ENCODE assay signal across 26 cellular contexts in genomic region chr11:45062974-45063635, GRCh38.
DNase-seq lines count a peak whose midpoint lies in the region; ATAC-seq, FAIRE-seq and TF ChIP-seq lines count a peak whose summit lies in the region.
"Had no signal": no experiment of that assay in that cellular context is flagged by ENCODE, and none has a peak within 500 bp of the region (broad histone marks: within the 10 kb centered on the region; RNA-seq: fewer than 3 reads in every experiment).

No MANE protein-coding gene starts in this region.

- TF ChIP-seq POLR2A in HepG2 (IDR thresholded peaks at IDR 0.05; ENCODE audit: insufficient read depth in 1 of 2, low read depth in 2 of 2, low read length in 2 of 2) (no peak), right lobe of liver (IDR thresholded peaks at IDR 0.05) (no peak)

- peaks cover 12% of the 10 kb centered on the region for H3K27me3 Mint-ChIP-seq in astrocyte (ENCODE audit: low read depth, unreplicated experiment)

- POLR2A ChIA-PET in HepG2 (lab: Yijun Ruan, JAX): no interaction called here

- H3K79me2 ChIP-seq in HepG2 (ENCODE audit: insufficient read depth, low read length): no peaks in the 10 kb centered on the region
- H3K79me2 ChIP-seq in astrocyte (ENCODE audit: insufficient read depth, low read length): no peaks in the 10 kb centered on the region

- H4K20me1 ChIP-seq in HepG2 (ENCODE audit: insufficient read depth, low read length) (no peaks in the 10 kb centered on the region), astrocyte (ENCODE audit: insufficient read depth, low read length) (no peaks in the 10 kb centered on the region)
- H4K20me1 ChIP-seq: BLaER1 treated with 17β-estradiol and CSF1 and Interleukin-3, amounts not matched to agents 10 nM and 100 nM had no signal

- no peaks in the 10 kb centered on the region for H3K4me1 ChIP-seq in HepG2 (ENCODE audit: insufficient read depth, low read length)
- H3K4me1 ChIP-seq in right lobe of liver: no peaks in the 10 kb centered on the region
- no peaks in the 10 kb centered on the region for H3K4me1 ChIP-seq in astrocyte (ENCODE audit: insufficient read depth, low read length)

- H3K4me3 ChIP-seq in HepG2 (replicated peaks in 1 of 3; ENCODE audit: insufficient read depth in 1 of 3, low read depth in 2 of 3, low read length in 3 of 3): no peak overlapping the region
- H3K4me3 ChIP-seq in right lobe of liver: no peak overlapping the region
- H3K4me3 ChIP-seq in astrocyte (ENCODE audit: insufficient read depth, low read depth, low read length): no peak overlapping the region
- no peak overlapping the region for H3K4me3 ChIP-seq in coronary artery
- H3K4me3 ChIP-seq: BLaER1 treated with 17β-estradiol and CSF1 and Interleukin-3, amounts not matched to agents 10 nM and 100 nM had no signal

- in situ Hi-C loops in HepG2 (cut with HindIII; ENCODE audit: extremely low pct_ligation_motif_present, low pct_unique_long_range_greater_than_20kb): no loop called here

- no peak overlapping the region for H3K27ac ChIP-seq in HepG2 (ENCODE audit: extremely low read length, insufficient read depth, low read length)
- no peak overlapping the region for H3K27ac ChIP-seq in right lobe of liver
- no peak overlapping the region for H3K27ac ChIP-seq in astrocyte (ENCODE audit: low read depth, low read length)
- no peak overlapping the region for H3K27ac ChIP-seq in coronary artery
- H3K27ac ChIP-seq: BLaER1 treated with 17β-estradiol and CSF1 and Interleukin-3, amounts not matched to agents 10 nM and 100 nM had no signal

- H3K4me1 Mint-ChIP-seq in astrocyte (ENCODE audit: low read depth, unreplicated experiment): no peaks in the 10 kb centered on the region
- H3K4me1 Mint-ChIP-seq: CD4-positive, alpha-beta memory T cell had no signal

- peaks cover 7% of the 10 kb centered on the region; the same call in 1 of the 2 replicates for H3K9me3 ChIP-seq in HepG2 (ENCODE audit: low read length)
- peaks cover 0 to 3% (median 0%) of the 10 kb centered on the region in 4 donors for H3K9me3 ChIP-seq in right lobe of liver
- no peaks in the 10 kb centered on the region for H3K9me3 ChIP-seq in astrocyte (ENCODE audit: insufficient read depth, low read depth, low read length)
- H3K9me3 ChIP-seq: SK-N-SH had no signal

- no peak overlapping the region for H3K4me2 ChIP-seq in HepG2 (ENCODE audit: low read depth, low read length)
- H3K4me2 ChIP-seq in astrocyte (ENCODE audit: low read length): no peak overlapping the region
- H3K4me2 ChIP-seq: BLaER1 treated with 17β-estradiol and CSF1 and Interleukin-3, amounts not matched to agents 10 nM and 100 nM; SK-N-SH had no signal

- no peak for DNase-seq in HepG2 (ENCODE audit: low spot score)
- no peak for DNase-seq in right lobe of liver
- DNase-seq in astrocyte (ENCODE audit: low read depth): no peak
- DNase-seq in iris pigment epithelial cell (ENCODE audit: low read depth): peak; percentile 8
- no peak for DNase-seq in AG08395 (ENCODE audit: low spot score)
- DNase-seq in coronary artery (ENCODE audit: low spot score): no peak
- DNase-seq: AML-193; CD4-positive, alpha-beta memory T cell; COR-L47; DMS 273 treated with DMSO at 0.1 percent for 48 hours; DND-41; H7; KBM-7; NCI-H1048; NCI-H1417; NCI-H1694 treated with DMSO at 0.1 percent for 48 hours; NCI-H2081 treated with DMSO at 0.1 percent for 48 hours; NCI-H2171; NCI-H345; NCI-H510A treated with DMSO at 0.1 percent for 48 hours; NCI-H774; SK-N-SH; SW 1271 had no signal

- 2% methylated on average over 6 of the region's 6 CpGs for whole genome bisulfite sequencing in HepG2 (ENCODE audit: low lambda C conversion rate)
- 78% methylated on average over 5 of the region's 6 CpGs for WGBS in right lobe of liver (ENCODE audit: insufficient coverage, low coverage, low lambda C conversion rate, missing lambda C conversion rate)

- H3K27ac Mint-ChIP-seq in astrocyte (ENCODE audit: unreplicated experiment): no peak overlapping the region
- H3K27ac Mint-ChIP-seq: CD4-positive, alpha-beta memory T cell had no signal

- no TSS peak for BruUV-seq in HepG2 (replicated peaks; lab: Mats Ljungman, UMichigan)

- intact Hi-C loops in HepG2 (cut with micrococcal nuclease; ENCODE audit: unreplicated experiment): no loop called here
- intact Hi-C loops in right lobe of liver (cut with DNase I): no loop called here

- H3K36me3 Mint-ChIP-seq in astrocyte (ENCODE audit: low read depth, unreplicated experiment): no peaks in the 10 kb centered on the region

- no peak for TF ChIP-seq EP300 in HepG2 (IDR thresholded peaks at IDR 0.05; ENCODE audit: low read depth in 2 of 2, low read length in 2 of 2)
- no peak for TF ChIP-seq EP300 in HepG2 (CRISPR knock-in tag; IDR thresholded peaks at IDR 0.05; ENCODE audit: borderline replicate concordance)

- peaks cover 25% of the 10 kb centered on the region for H3K9me3 Mint-ChIP-seq in astrocyte (ENCODE audit: unreplicated experiment)

- ATAC-seq in HepG2 (no peak), right lobe of liver (no peak), GM21447 (IDR thresholded peaks at IDR 0.05; ENCODE audit: unreplicated experiment) (no peak)

- no peak overlapping the region for H3K4me3 Mint-ChIP-seq in astrocyte (ENCODE audit: unreplicated experiment)
- H3K4me3 Mint-ChIP-seq: CD4-positive, alpha-beta memory T cell had no signal

- TF ChIP-seq CTCF in HepG2 (CRISPR knock-in tag; IDR thresholded peaks at IDR 0.05): no peak
- TF ChIP-seq CTCF in right lobe of liver (IDR thresholded peaks at IDR 0.05): no peak
- TF ChIP-seq CTCF in astrocyte (IDR thresholded peaks at IDR 0.05; ENCODE audit: insufficient read depth, low read depth, low read length): no peak
- TF ChIP-seq CTCF in coronary artery (IDR thresholded peaks at IDR 0.05): no peak

- no peak overlapping the region for H3K9ac ChIP-seq in HepG2 (ENCODE audit: insufficient read depth, low read depth, low read length)
- no peak overlapping the region for H3K9ac ChIP-seq in astrocyte (ENCODE audit: low read length)
- H3K9ac ChIP-seq: BLaER1 treated with 17β-estradiol and CSF1 and Interleukin-3, amounts not matched to agents 10 nM and 100 nM; SK-N-SH had no signal

- CTCF ChIA-PET in HepG2 (lab: Yijun Ruan, JAX; ENCODE audit: low intra/inter-chr PET ratio, low total read pairs): no interaction called here

- FAIRE-seq in HepG2 (lab: Jason Lieb, UNC): no peak
- FAIRE-seq in astrocyte (lab: Jason Lieb, UNC): peak; percentile 43
- FAIRE-seq: A204.1 had no signal

- H3K27me3 ChIP-seq in HepG2 (ENCODE audit: control insufficient read depth in 1 of 2, insufficient read depth in 2 of 2, low read length in 2 of 2) (no peaks in the 10 kb centered on the region; a peak in 1 of 5 replicates), right lobe of liver (no peaks in the 10 kb centered on the region), astrocyte (ENCODE audit: insufficient read depth, low read length) (peaks cover 3% of the 10 kb centered on the region)
- H3K27me3 ChIP-seq: BLaER1 treated with 17β-estradiol and CSF1 and Interleukin-3, amounts not matched to agents 10 nM and 100 nM had no signal

- H2AFZ ChIP-seq in HepG2 (ENCODE audit: low read length) (no peak overlapping the region), astrocyte (ENCODE audit: low read depth, low read length) (no peak overlapping the region)

- TF ChIP-seq RAD21 in HepG2 (CRISPR knock-in tag; IDR thresholded peaks at IDR 0.05): no peak

- H3K36me3 ChIP-seq in HepG2 (replicated peaks in 1 of 2; ENCODE audit: control insufficient read depth in 1 of 2, insufficient read depth in 2 of 2, low read length in 2 of 2): no peaks in the 10 kb centered on the region
- no peaks in the 10 kb centered on the region for H3K36me3 ChIP-seq in right lobe of liver
- no peaks in the 10 kb centered on the region for H3K36me3 ChIP-seq in astrocyte (ENCODE audit: insufficient read depth, low read length)

TF ChIP-seq in HepG2, 621 proteins besides CTCF, POLR2A, EP300 and RAD21:
- TF ChIP-seq CEBPB (IDR thresholded peaks at IDR 0.05; ENCODE audit: borderline replicate concordance, low read depth, low read length) (peak; percentile 23; the same call in 1 of the 2 replicates), ATF4 (CRISPR knock-in tag; IDR thresholded peaks at IDR 0.05) (peak in 1 of 2 experiments; percentile 30; a peak in 1 of 4 replicates), XRCC5 (optimal IDR thresholded peaks at IDR 0.05; ENCODE audit: low read length) (no peak)
TF ChIP-seq in HepG2: peak in this region for 2.
